ENCODE assay signal across 8 cellular contexts in the genomic region with DNA sequence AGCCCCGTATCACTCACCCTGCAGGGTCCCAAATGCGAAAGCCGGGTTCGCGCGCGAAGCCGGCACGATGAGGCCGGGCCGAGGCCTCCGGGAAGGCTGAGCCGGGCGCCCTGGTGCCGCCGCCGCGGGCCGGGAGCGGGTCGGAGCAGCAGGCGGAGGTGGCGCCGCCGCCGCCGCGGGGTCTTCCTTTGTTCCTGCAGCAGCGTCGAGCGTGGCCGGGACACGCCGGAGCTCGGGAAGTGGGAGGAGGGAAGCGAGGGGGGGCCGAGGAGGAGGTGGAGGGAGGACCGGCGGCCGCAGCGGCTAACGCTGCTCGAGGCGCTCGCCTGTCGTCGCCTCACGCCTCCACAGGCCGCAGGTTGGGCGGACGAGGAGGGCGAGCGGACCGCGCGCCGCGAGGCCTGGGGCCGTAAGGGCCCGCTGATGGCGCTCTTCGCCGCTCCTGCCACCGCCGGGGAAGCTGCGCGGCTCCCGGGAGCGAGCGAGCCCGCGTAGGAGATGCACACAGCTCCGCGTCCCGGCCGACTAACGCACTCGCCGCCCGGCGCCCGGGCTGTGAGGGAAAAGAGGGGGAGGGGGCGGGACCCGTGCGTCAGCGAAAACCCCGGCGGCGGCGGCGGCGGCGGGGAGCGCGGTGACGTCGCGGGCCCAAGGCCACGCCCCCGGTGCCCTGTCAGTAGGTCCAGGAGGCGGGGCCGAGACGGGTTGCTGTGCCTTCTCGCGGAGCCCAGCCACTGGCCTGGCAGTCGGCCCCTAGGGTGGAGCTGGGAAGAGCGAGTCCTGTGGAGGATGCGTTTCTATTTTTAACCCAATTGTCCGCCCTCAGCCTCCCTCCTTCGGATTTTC. TPM values are rescaled to one million over a fixed set of nuclear protein-coding genes. Genes with fewer than 3 reads are reported as not detected.
DNase-seq lines count a peak whose midpoint lies in the region; ATAC-seq, FAIRE-seq and TF ChIP-seq lines count a peak whose summit lies in the region.

Gene ZFAND5 (minus strand): TSS at position 530 of the 846 bp plus-strand sequence. CDS start 4,430 bp downstream, outside the sequence.

- peaks cover 27% of the 10 kb centered on the region for H3K4me1 ChIP-seq in smooth muscle cell (ENCODE audit: low read depth)

- peaks cover 49% of the 10 kb centered on the region for H4K20me1 ChIP-seq in smooth muscle cell (ENCODE audit: low read depth)

- ATAC-seq in GM18868 (IDR thresholded peaks at IDR 0.05; ENCODE audit: unreplicated experiment): peak; percentile 80
- ATAC-seq in HG03108 (IDR thresholded peaks at IDR 0.05; ENCODE audit: unreplicated experiment): peak; percentile 80

- no peaks in the 10 kb centered on the region for H3F3A ChIP-seq in smooth muscle cell (ENCODE audit: low read depth)

- H3K9ac ChIP-seq in smooth muscle cell (ENCODE audit: low read depth): peak within 1 kb of the TSS; percentile 99

- peaks cover 50% of the 10 kb centered on the region for H3K79me2 ChIP-seq in smooth muscle cell (ENCODE audit: low read depth)

- DNase-seq in ACHN: peak; percentile 96
- DNase-seq in NCI-H2196 (lab: John Stamatoyannopoulos, UW; ENCODE audit: unreplicated experiment): peak; percentile 97
- peak; percentile 88 for DNase-seq in bronchial epithelial cell (ENCODE audit: low read depth)
- DNase-seq in iPS-NIHi7 (ENCODE audit: extremely low spot score): peak; percentile 98
- peak; percentile 94 for DNase-seq in smooth muscle cell (lab: John Stamatoyannopoulos, UW; ENCODE audit: unreplicated experiment)

- H3K9me3 ChIP-seq in smooth muscle cell (replicated peaks; ENCODE audit: low read depth): no peaks in the 10 kb centered on the region

- peak within 1 kb of the TSS; percentile 98 for H3K27ac ChIP-seq in smooth muscle cell (ENCODE audit: low read depth)

- no peak for FAIRE-seq in bronchial epithelial cell (lab: Jason Lieb, UNC)

- TF ChIP-seq CTCF in WI38 (IDR thresholded peaks at IDR 0.05; ENCODE audit: low read depth, low read length): no peak
- TF ChIP-seq CTCF in bronchial epithelial cell (IDR thresholded peaks at IDR 0.05; ENCODE audit: insufficient read depth, low read length, severe bottlenecking): peak; percentile 7
- no peak for TF ChIP-seq CTCF in smooth muscle cell (IDR thresholded peaks at IDR 0.05; ENCODE audit: borderline replicate concordance, insufficient read depth, poor library complexity, severe bottlenecking)

- peak within 1 kb of the TSS; percentile 29 for H2AFZ ChIP-seq in smooth muscle cell (ENCODE audit: low read depth)

- H3K4me3 ChIP-seq in WI38 (ENCODE audit: low read depth, low read length): peak within 1 kb of the TSS; percentile 81
- H3K4me3 ChIP-seq in bronchial epithelial cell (ENCODE audit: low read depth, low read length): peak within 1 kb of the TSS; percentile 94
- peak within 1 kb of the TSS; percentile 61 for H3K4me3 ChIP-seq in smooth muscle cell

- in situ Hi-C loops in ACHN (cut with HindIII; ENCODE audit: low pct_ligation_motif_present, low pct_unique_long_range_greater_than_20kb, low sequenced_read_pairs): no loop called here

- WGBS in smooth muscle cell (ENCODE audit: low lambda C conversion rate): 2% methylated on average over 69 of the region's 110 CpGs

- H3K4me2 ChIP-seq in smooth muscle cell: peak within 1 kb of the TSS; percentile 90

- H3K36me3 ChIP-seq in bronchial epithelial cell (ENCODE audit: control insufficient read depth, insufficient read depth, low read length) (peaks cover 5% of the 10 kb centered on the region), smooth muscle cell (ENCODE audit: low read depth) (no peaks in the 10 kb centered on the region)

- H3K27me3 ChIP-seq in bronchial epithelial cell (ENCODE audit: control insufficient read depth, insufficient read depth, low read length) (no peaks in the 10 kb centered on the region), smooth muscle cell (ENCODE audit: low read depth) (no peaks in the 10 kb centered on the region)

RNA-seq across cellular contexts. Expression of gene ZFAND5, which starts in this region (rescaled TPM):
- 36.1 and 60.9 TPM in 2 replicates for total RNA-seq in bronchial epithelial cell
- 244 and 251 TPM in 2 replicates for total RNA-seq in smooth muscle cell
- polyA plus RNA-seq in smooth muscle cell: 163 and 186 TPM in 2 replicates

Comparison
In these comparisons a context has a peak if more than half of its experiments do, and no peak if none do; other contexts are left out.
1. Peak in every context shown above with its lines: DNase-seq, ATAC-seq, H3K4me3 ChIP-seq and H3K27ac ChIP-seq.